Comparison of ENCODE assay signal across 13 cellular contexts in the genomic region with DNA sequence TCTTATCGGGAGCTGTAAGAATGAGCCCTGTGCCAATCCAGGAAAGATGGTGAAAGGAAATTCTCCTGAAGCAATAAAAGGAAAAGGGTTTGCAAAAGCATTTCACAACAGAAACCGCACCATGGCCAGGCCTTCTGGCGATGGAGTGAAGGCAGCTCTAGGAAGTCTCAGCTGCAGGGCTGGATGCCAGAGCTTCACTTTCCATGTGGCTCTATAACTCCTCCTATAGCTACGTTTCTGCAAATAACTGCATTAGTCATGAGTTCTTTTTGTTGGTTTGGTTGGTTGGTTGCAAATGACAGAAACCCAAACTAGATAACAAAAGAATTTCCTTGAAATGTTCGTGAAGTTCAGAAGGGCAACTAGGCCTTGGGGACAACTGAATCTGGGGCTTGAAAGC.
DNase-seq lines count a peak whose midpoint lies in the region; FAIRE-seq and TF ChIP-seq lines count a peak whose summit lies in the region.
"Had no signal": no experiment of that assay in that cellular context is flagged by ENCODE, and none has a peak within 500 bp of the region (broad histone marks: within the 10 kb centered on the region; RNA-seq: fewer than 3 reads in every experiment).

No MANE protein-coding gene starts in this region.

- CTCF ChIA-PET in activated CD4-positive, alpha-beta memory T cell treated with anti-CD3 and anti-CD28 coated beads, Interleukin-2, amount 10 ng/mL, durations not matched to agents 7 days and 5 days (lab: Charles Lee), result interaction anchor here (0.7 to 3.2 kb wide), 12 partner anchors 19 to 434 kb away, joined by 3 to 26 read pairs (median 4); a partner anchor contains a TSS
- CTCF ChIA-PET in activated CD4-positive, alpha-beta memory T cell treated with anti-CD3 and anti-CD28 coated beads for 36 hours (lab: Charles Lee), result interaction anchor here (0.6 to 2.5 kb wide), 10 partner anchors 15 to 434 kb away, joined by 3 to 15 read pairs (median 4); a partner anchor contains a TSS
- CTCF ChIA-PET in PC-9 (lab: Charles Lee) (interaction anchor here (0.7 to 2.5 kb wide), 5 partner anchors 47 to 200 kb away, joined by 4 to 25 read pairs (median 13); a partner anchor contains a TSS), endothelial cell of umbilical vein (lab: Charles Lee) (interaction anchor here (0.7 to 4.6 kb wide), 22 partner anchors 9 to 434 kb away, joined by 3 to 109 read pairs (median 4); a partner anchor contains a TSS)

- H3K27me3 ChIP-seq in PC-9 (ENCODE audit: insufficient read depth, low read depth), result no peaks in the 10 kb centered on the region
- H3K27me3 ChIP-seq in endothelial cell of umbilical vein (ENCODE audit: control insufficient read depth in 2 of 2, insufficient read depth in 2 of 2, low read length in 2 of 2), result no peaks in the 10 kb centered on the region
- no peaks in the 10 kb centered on the region for H3K27me3 ChIP-seq in small intestine (ENCODE audit: control insufficient read depth in 2 of 2, insufficient read depth in 2 of 2, low read length in 2 of 2)
- H3K27me3 ChIP-seq: tibial artery had no signal

- H3K79me2 ChIP-seq in PC-9 (ENCODE audit: low read depth) (no peaks in the 10 kb centered on the region), endothelial cell of umbilical vein (ENCODE audit: control insufficient read depth, insufficient read depth, low read length) (no peaks in the 10 kb centered on the region)

- H3K4me1 ChIP-seq in PC-9 (replicated peaks; ENCODE audit: insufficient read depth) (peaks cover 9% of the 10 kb centered on the region), endothelial cell of umbilical vein (ENCODE audit: control insufficient read depth, extremely low read depth, insufficient read depth, low read length) (peaks cover 13% of the 10 kb centered on the region), small intestine (ENCODE audit: control insufficient read depth in 2 of 2, insufficient read depth in 1 of 2, low read depth in 1 of 2, low read length in 1 of 2) (peaks cover 0 to 5% of the 10 kb centered on the region in 2 donors)
- H3K4me1 ChIP-seq: tibial artery had no signal

- no peak for DNase-seq in activated CD4-positive, alpha-beta memory T cell treated with anti-CD3 and anti-CD28 coated beads, Interleukin-2, amount 10 ng/mL, durations not matched to agents 7 days and 5 days
- no peak for DNase-seq in activated CD4-positive, alpha-beta memory T cell treated with anti-CD3 and anti-CD28 coated beads for 36 hours
- DNase-seq in PC-9, result peak; percentile 36 to 88
- DNase-seq in endothelial cell of umbilical vein (ENCODE audit: low read depth, low spot score), result peak; percentile 51
- peak; percentile 72 for DNase-seq in small intestine
- no peak for DNase-seq in NCI-H2029 treated with DMSO at 0.1 percent for 48 hours (lab: John Stamatoyannopoulos, UW)
- DNase-seq in midbrain (lab: John Stamatoyannopoulos, UW), result no peak
- DNase-seq in HuH-7 (ENCODE audit: low spot score), result no peak
- DNase-seq: NCI-H146; SHP77 treated with DMSO at 0.1 percent for 48 hours; stimulated activated CD4-positive, alpha-beta T cell treated with anti-CD3 and anti-CD28 coated beads, Interleukin-4, amount 100 ng/mL, for 1 hour; tibial artery had no signal

- H3K36me3 Mint-ChIP-seq in activated CD4-positive, alpha-beta memory T cell treated with anti-CD3 and anti-CD28 coated beads, Interleukin-2, amount 10 ng/mL, durations not matched to agents 7 days and 5 days (ENCODE audit: low read depth), result no peaks in the 10 kb centered on the region
- no peaks in the 10 kb centered on the region for H3K36me3 Mint-ChIP-seq in activated CD4-positive, alpha-beta memory T cell treated with anti-CD3 and anti-CD28 coated beads for 36 hours

- POLR2A ChIA-PET in activated CD4-positive, alpha-beta memory T cell treated with anti-CD3 and anti-CD28 coated beads, Interleukin-2, amount 10 ng/mL, durations not matched to agents 7 days and 5 days (lab: Charles Lee), result interaction anchor here (0.8 to 1.1 kb wide), 3 partner anchors 74 to 88 kb away, joined by 3 to 4 read pairs (median 3); no protein-coding TSS in a partner anchor
- POLR2A ChIA-PET in activated CD4-positive, alpha-beta memory T cell treated with anti-CD3 and anti-CD28 coated beads for 36 hours (lab: Charles Lee), result interaction anchor here (0.6 kb wide), 1 partner anchor 83 kb away, joined by 4 read pairs; no protein-coding TSS in a partner anchor
- POLR2A ChIA-PET in PC-9 (lab: Charles Lee; ENCODE audit: unreplicated experiment), result interaction anchor here (0.5 kb wide), 1 partner anchor 65 kb away, joined by 3 read pairs; no protein-coding TSS in a partner anchor
- POLR2A ChIA-PET in endothelial cell of umbilical vein (lab: Charles Lee), result interaction anchor here (1.2 kb wide), 1 partner anchor 14 kb away, joined by 3 read pairs; no protein-coding TSS in a partner anchor

- H3K4me2 ChIP-seq in PC-9 (no peak overlapping the region), endothelial cell of umbilical vein (ENCODE audit: insufficient read depth, low read length) (no peak overlapping the region)
- H3K4me2 ChIP-seq: A549 had no signal

- no peaks in the 10 kb centered on the region for H3K9me2 ChIP-seq in PC-9 (ENCODE audit: insufficient read depth)

- H3K4me3 ChIP-seq in PC-9 (no peak overlapping the region), endothelial cell of umbilical vein (replicated peaks in 1 of 3; ENCODE audit: insufficient read depth in 1 of 3, low read depth in 1 of 3, low read length in 3 of 3) (no peak overlapping the region), small intestine (ENCODE audit: low read depth in 1 of 2, low read length in 2 of 2) (no peak overlapping the region)
- H3K4me3 ChIP-seq: A549, tibial artery had no signal

- H3K9me3 Mint-ChIP-seq in activated CD4-positive, alpha-beta memory T cell treated with anti-CD3 and anti-CD28 coated beads, Interleukin-2, amount 10 ng/mL, durations not matched to agents 7 days and 5 days, result no peaks in the 10 kb centered on the region
- H3K9me3 Mint-ChIP-seq in activated CD4-positive, alpha-beta memory T cell treated with anti-CD3 and anti-CD28 coated beads for 36 hours, result no peaks in the 10 kb centered on the region

- no TSS peak for BruUV-seq in PC-9 (replicated peaks; lab: Mats Ljungman, UMichigan)
- BruUV-seq in endothelial cell of umbilical vein (replicated peaks; lab: Mats Ljungman, UMichigan), result no TSS peak

- dilution Hi-C loops in endothelial cell of umbilical vein (cut with MboI; ENCODE audit: extremely low pct_ligation_motif_present, low sequenced_read_pairs), result no loop called here

- no peaks in the 10 kb centered on the region for H3F3A ChIP-seq in PC-9 (ENCODE audit: insufficient read depth, low read depth)

- H4K20me1 ChIP-seq in PC-9 (ENCODE audit: insufficient read depth), result no peaks in the 10 kb centered on the region
- H4K20me1 ChIP-seq in endothelial cell of umbilical vein (replicated peaks; ENCODE audit: control insufficient read depth, extremely low read depth, insufficient read depth, low read length), result no peaks in the 10 kb centered on the region

- TF ChIP-seq CTCF in PC-9 (conservative IDR thresholded peaks at IDR 0.05) (no peak), endothelial cell of umbilical vein (IDR thresholded peaks at IDR 0.05; ENCODE audit: extremely low read depth in 1 of 2, insufficient read depth in 1 of 2, low read depth in 1 of 2, low read length in 2 of 2) (no peak)

- H3K4me3 Mint-ChIP-seq in activated CD4-positive, alpha-beta memory T cell treated with anti-CD3 and anti-CD28 coated beads, Interleukin-2, amount 10 ng/mL, durations not matched to agents 7 days and 5 days, result no peak overlapping the region
- H3K4me3 Mint-ChIP-seq in activated CD4-positive, alpha-beta memory T cell treated with anti-CD3 and anti-CD28 coated beads for 36 hours, result no peak overlapping the region

- FAIRE-seq in endothelial cell of umbilical vein (lab: Jason Lieb, UNC) (no peak), small intestine (lab: Jason Lieb, UNC) (no peak)
- FAIRE-seq: A549 had no signal

- no peak overlapping the region for H3K27ac ChIP-seq in PC-9
- no peak overlapping the region for H3K27ac ChIP-seq in endothelial cell of umbilical vein (ENCODE audit: insufficient read depth, low read depth, low read length)
- peak overlapping the region; percentile 3 to 32 for H3K27ac ChIP-seq in small intestine (ENCODE audit: low read depth in 1 of 2, low read length in 1 of 2)
- H3K27ac ChIP-seq: A549, tibial artery had no signal

- no peaks in the 10 kb centered on the region for H3K27me3 Mint-ChIP-seq in activated CD4-positive, alpha-beta memory T cell treated with anti-CD3 and anti-CD28 coated beads, Interleukin-2, amount 10 ng/mL, durations not matched to agents 7 days and 5 days
- H3K27me3 Mint-ChIP-seq in activated CD4-positive, alpha-beta memory T cell treated with anti-CD3 and anti-CD28 coated beads for 36 hours, result no peaks in the 10 kb centered on the region

- TF ChIP-seq POLR2A in endothelial cell of umbilical vein (IDR thresholded peaks at IDR 0.05; ENCODE audit: low read depth, low read length), result no peak

- no peaks in the 10 kb centered on the region for H3K9me3 ChIP-seq in PC-9 (ENCODE audit: insufficient read depth, low read depth)
- no peaks in the 10 kb centered on the region for H3K9me3 ChIP-seq in endothelial cell of umbilical vein (replicated peaks; ENCODE audit: control insufficient read depth, insufficient read depth, low read length)
- no peaks in the 10 kb centered on the region for H3K9me3 ChIP-seq in small intestine (ENCODE audit: control insufficient read depth, low read depth)
- H3K9me3 ChIP-seq: A549, tibial artery had no signal

- H2AFZ ChIP-seq in PC-9 (no peak overlapping the region), endothelial cell of umbilical vein (ENCODE audit: low read depth, low read length) (peak overlapping the region; percentile 10)

- H3K36me3 ChIP-seq in PC-9 (ENCODE audit: low read depth) (no peaks in the 10 kb centered on the region), endothelial cell of umbilical vein (ENCODE audit: control insufficient read depth in 2 of 2, extremely low read depth in 1 of 2, insufficient read depth in 2 of 2, low read length in 2 of 2) (no peaks in the 10 kb centered on the region), small intestine (ENCODE audit: control insufficient read depth in 2 of 2, insufficient read depth in 2 of 2, low read length in 2 of 2) (no peaks in the 10 kb centered on the region)
- H3K36me3 ChIP-seq: tibial artery had no signal

- intact Hi-C loops in activated CD4-positive, alpha-beta memory T cell treated with anti-CD3 and anti-CD28 coated beads for 36 hours (cut with micrococcal nuclease), result loop anchor here (5.0 kb wide), 1 partner anchor 291 kb away; a partner anchor contains a TSS
- intact Hi-C loops in PC-9 (cut with micrococcal nuclease; ENCODE audit: unreplicated experiment) (loop anchor here (5.0 kb wide), 2 partner anchors 86 to 1131 kb away; a partner anchor contains a TSS), endothelial cell of umbilical vein (cut with micrococcal nuclease) (no loop called here)

- H3K27ac Mint-ChIP-seq in activated CD4-positive, alpha-beta memory T cell treated with anti-CD3 and anti-CD28 coated beads, Interleukin-2, amount 10 ng/mL, durations not matched to agents 7 days and 5 days, result peak overlapping the region; percentile 70
- no peak overlapping the region for H3K27ac Mint-ChIP-seq in activated CD4-positive, alpha-beta memory T cell treated with anti-CD3 and anti-CD28 coated beads for 36 hours

- WGBS in small intestine, 3 donors, result 14 to 39% (median 26%) methylated on average over 5 of the region's 5 CpGs

- H3K9ac ChIP-seq in endothelial cell of umbilical vein (replicated peaks; ENCODE audit: extremely low read depth, insufficient read depth, low read length), result no peak overlapping the region

- no peaks in the 10 kb centered on the region for H3K9me1 ChIP-seq in endothelial cell of umbilical vein (replicated peaks; ENCODE audit: control insufficient read depth, extremely low read depth, insufficient read depth, low read length)

- peaks cover 59% of the 10 kb centered on the region for H3K4me1 Mint-ChIP-seq in activated CD4-positive, alpha-beta memory T cell treated with anti-CD3 and anti-CD28 coated beads, Interleukin-2, amount 10 ng/mL, durations not matched to agents 7 days and 5 days
- H3K4me1 Mint-ChIP-seq in activated CD4-positive, alpha-beta memory T cell treated with anti-CD3 and anti-CD28 coated beads for 36 hours (ENCODE audit: low read depth), result peaks cover 8% of the 10 kb centered on the region

Comparison
In these comparisons a context has a peak if more than half of its experiments do, and no peak if none do; other contexts are left out.
1. DNase-seq: peak in PC-9 (2 of 2), endothelial cell of umbilical vein (single experiment) and small intestine (single experiment); none in activated CD4-positive, alpha-beta memory T cell treated with anti-CD3 and anti-CD28 coated beads, Interleukin-2, amount 10 ng/mL, durations not matched to agents 7 days and 5 days (single experiment), activated CD4-positive, alpha-beta memory T cell treated with anti-CD3 and anti-CD28 coated beads for 36 hours (single experiment), NCI-H2029 treated with DMSO at 0.1 percent for 48 hours (single experiment), midbrain (single experiment) and HuH-7 (single experiment).
2. H3K27ac ChIP-seq: peak in small intestine (2 of 2); none in PC-9 (single experiment) and endothelial cell of umbilical vein (single experiment).